1 cellular context compared by ENCODE assay signal in genomic region chr2:38601061-38601460, GRCh38.
TF ChIP-seq lines count a peak whose summit lies in the region.

No MANE protein-coding gene starts in this region.

TF ChIP-seq in GM23338, 12 proteins besides CTCF, POLR2A, EP300 and RAD21:
- TF ChIP-seq ZNF462 (CRISPR knock-in tag; IDR thresholded peaks at IDR 0.05) (no peak), ZNF331 (CRISPR knock-in tag; IDR thresholded peaks at IDR 0.05; ENCODE audit: low read depth) (no peak)
TF ChIP-seq in GM23338: peak in this region for 0.
